Comparison of ENCODE assay signal across 1 cellular context in the genomic region with DNA sequence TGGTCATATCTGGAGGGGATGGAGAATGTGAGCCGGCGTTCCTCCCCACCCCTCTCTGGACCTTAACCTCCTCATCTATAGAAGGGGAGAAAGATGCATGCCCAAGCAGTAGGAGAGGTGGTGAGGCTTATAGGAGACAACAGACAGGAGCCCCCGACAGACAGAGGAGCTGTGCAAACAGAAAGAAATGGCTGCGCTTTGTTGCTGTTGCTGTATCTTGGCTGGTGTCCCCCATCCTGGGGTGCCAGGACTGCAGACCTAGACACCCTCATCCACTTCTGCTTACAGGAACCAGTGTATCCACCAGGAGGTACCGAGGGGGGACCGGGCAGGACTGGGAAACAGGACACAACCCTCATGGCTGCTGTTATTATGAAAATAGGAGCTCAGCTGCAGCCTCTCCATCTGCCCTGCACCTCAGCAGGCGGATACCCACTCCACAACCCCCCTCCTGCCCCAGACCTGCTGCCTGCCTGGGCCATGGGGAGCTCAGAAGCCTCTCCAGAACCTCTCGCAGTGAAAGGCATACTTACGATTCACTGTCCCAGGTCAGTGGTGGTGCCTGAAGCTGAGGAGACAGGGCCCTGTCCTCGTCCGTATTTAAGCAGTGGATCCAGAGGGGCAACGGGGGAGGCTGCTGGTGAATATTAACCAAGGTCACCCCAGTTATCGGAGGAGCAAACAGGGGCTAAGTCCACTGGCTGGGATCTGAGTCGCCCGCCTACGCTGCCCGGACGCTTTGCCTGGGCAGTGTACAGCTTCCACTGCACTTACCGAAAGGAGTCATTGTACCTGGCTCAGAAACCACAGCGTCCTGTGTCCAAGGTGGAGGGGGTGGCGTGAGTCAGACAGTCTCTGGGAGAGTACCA.
TF ChIP-seq lines count a peak whose summit lies in the region.

A gene (minus strand): TSS at position 576 of the 869 bp plus-strand sequence. CDS start 5,365 bp downstream, outside the sequence.

TF ChIP-seq in HepG2, 621 proteins besides CTCF, POLR2A, EP300 and RAD21 (continued from another document and continues in another):
- TF ChIP-seq, protein P1, sequence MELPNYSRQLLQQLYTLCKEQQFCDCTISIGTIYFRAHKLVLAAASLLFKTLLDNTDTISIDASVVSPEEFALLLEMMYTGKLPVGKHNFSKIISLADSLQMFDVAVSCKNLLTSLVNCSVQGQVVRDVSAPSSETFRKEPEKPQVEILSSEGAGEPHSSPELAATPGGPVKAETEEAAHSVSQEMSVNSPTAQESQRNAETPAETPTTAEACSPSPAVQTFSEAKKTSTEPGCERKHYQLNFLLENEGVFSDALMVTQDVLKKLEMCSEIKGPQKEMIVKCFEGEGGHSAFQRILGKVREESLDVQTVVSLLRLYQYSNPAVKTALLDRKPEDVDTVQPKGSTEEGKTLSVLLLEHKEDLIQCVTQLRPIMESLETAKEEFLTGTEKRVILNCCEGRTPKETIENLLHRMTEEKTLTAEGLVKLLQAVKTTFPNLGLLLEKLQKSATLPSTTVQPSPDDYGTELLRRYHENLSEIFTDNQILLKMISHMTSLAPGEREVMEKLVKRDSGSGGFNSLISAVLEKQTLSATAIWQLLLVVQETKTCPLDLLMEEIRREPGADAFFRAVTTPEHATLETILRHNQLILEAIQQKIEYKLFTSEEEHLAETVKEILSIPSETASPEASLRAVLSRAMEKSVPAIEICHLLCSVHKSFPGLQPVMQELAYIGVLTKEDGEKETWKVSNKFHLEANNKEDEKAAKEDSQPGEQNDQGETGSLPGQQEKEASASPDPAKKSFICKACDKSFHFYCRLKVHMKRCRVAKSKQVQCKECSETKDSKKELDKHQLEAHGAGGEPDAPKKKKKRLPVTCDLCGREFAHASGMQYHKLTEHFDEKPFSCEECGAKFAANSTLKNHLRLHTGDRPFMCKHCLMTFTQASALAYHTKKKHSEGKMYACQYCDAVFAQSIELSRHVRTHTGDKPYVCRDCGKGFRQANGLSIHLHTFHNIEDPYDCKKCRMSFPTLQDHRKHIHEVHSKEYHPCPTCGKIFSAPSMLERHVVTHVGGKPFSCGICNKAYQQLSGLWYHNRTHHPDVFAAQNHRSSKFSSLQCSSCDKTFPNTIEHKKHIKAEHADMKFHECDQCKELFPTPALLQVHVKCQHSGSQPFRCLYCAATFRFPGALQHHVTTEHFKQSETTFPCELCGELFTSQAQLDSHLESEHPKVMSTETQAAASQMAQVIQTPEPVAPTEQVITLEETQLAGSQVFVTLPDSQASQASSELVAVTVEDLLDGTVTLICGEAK (IDR thresholded peaks at IDR 0.05) = no peak
- TF ChIP-seq, protein P1 (CRISPR knock-in tag; IDR thresholded peaks at IDR 0.05) = no peak; the same call in 1 of the 2 replicates
- TF ChIP-seq NCOA5 (CRISPR knock-in tag; IDR thresholded peaks at IDR 0.05) (no peak), ZNF430 (CRISPR knock-in tag; IDR thresholded peaks at IDR 0.05) (0 out of 2 replicates have a peak, but pooled peaks have one; percentile 87), AHR (CRISPR knock-in tag; IDR thresholded peaks at IDR 0.05) (0 out of 2 replicates have a peak, but pooled peaks have one; percentile 68), NFKBIZ (CRISPR knock-in tag; IDR thresholded peaks at IDR 0.05) (no peak; the same call in 1 of the 2 replicates), PPARG (CRISPR knock-in tag; conservative IDR thresholded peaks at IDR 0.05) (no peak; the same call in 1 of the 2 replicates), SKI (IDR thresholded peaks at IDR 0.05; ENCODE audit: partially characterized antibody) (peak; percentile 87), ZNF775 (CRISPR knock-in tag; IDR thresholded peaks at IDR 0.05; ENCODE audit: borderline replicate concordance) (no peak), ZNF629 (CRISPR knock-in tag; conservative IDR thresholded peaks at IDR 0.05) (no peak), HNF4G (IDR thresholded peaks at IDR 0.05; ENCODE audit: borderline replicate concordance, low read depth, low read length) (peak; percentile 90), HNF4G (CRISPR knock-in tag; IDR thresholded peaks at IDR 0.05; ENCODE audit: borderline replicate concordance, low read depth) (peak; percentile 97), ATF7-NPFF (CRISPR knock-in tag; IDR thresholded peaks at IDR 0.05; ENCODE audit: low read depth) (peak; percentile 60), WIZ (CRISPR knock-in tag; IDR thresholded peaks at IDR 0.05) (peak; percentile 29; the same call in 1 of the 2 replicates), MIER3 (CRISPR knock-in tag; IDR thresholded peaks at IDR 0.05; ENCODE audit: borderline replicate concordance) (peak; percentile 89), CHD4 (IDR thresholded peaks at IDR 0.05; ENCODE audit: borderline replicate concordance, low read length) (no peak), ZC3H4 (CRISPR knock-in tag; IDR thresholded peaks at IDR 0.05; ENCODE audit: borderline replicate concordance) (peak; percentile 66; the same call in 1 of the 2 replicates), ISX (CRISPR knock-in tag; conservative IDR thresholded peaks at IDR 0.05) (0 out of 2 replicates have a peak, but pooled peaks have one; percentile 17), ZSCAN22 (CRISPR knock-in tag; IDR thresholded peaks at IDR 0.05) (no peak), CCAR2 (optimal IDR thresholded peaks at IDR 0.05; ENCODE audit: low read depth, low read length) (no peak), ZNF709 (CRISPR knock-in tag; IDR thresholded peaks at IDR 0.05) (no peak; the same call in 1 of the 2 replicates), ZC3H13 (CRISPR knock-in tag; IDR thresholded peaks at IDR 0.05) (peak; percentile 90; the same call in 1 of the 2 replicates), SOX13 (IDR thresholded peaks at IDR 0.05) (peak; percentile 75), SOX13 (CRISPR knock-in tag; conservative IDR thresholded peaks at IDR 0.05 in 1 of 2, IDR thresholded peaks at IDR 0.05 in 1 of 2) (peak in 1 of 2 experiments; percentile 88; a peak in 2 of 4 replicates), SRSF9 (IDR thresholded peaks at IDR 0.05; ENCODE audit: borderline replicate concordance, insufficient read depth, low read depth, low read length, poor library complexity, severe bottlenecking) (no peak)
- TF ChIP-seq, protein P2, sequence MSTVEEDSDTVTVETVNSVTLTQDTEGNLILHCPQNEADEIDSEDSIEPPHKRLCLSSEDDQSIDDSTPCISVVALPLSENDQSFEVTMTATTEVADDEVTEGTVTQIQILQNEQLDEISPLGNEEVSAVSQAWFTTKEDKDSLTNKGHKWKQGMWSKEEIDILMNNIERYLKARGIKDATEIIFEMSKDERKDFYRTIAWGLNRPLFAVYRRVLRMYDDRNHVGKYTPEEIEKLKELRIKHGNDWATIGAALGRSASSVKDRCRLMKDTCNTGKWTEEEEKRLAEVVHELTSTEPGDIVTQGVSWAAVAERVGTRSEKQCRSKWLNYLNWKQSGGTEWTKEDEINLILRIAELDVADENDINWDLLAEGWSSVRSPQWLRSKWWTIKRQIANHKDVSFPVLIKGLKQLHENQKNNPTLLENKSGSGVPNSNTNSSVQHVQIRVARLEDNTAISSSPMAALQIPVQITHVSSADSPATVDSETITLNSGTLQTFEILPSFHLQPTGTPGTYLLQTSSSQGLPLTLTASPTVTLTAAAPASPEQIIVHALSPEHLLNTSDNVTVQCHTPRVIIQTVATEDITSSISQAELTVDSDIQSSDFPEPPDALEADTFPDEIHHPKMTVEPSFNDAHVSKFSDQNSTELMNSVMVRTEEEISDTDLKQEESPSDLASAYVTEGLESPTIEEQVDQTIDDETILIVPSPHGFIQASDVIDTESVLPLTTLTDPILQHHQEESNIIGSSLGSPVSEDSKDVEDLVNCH (CRISPR knock-in tag; IDR thresholded peaks at IDR 0.05) = no peak
- TF ChIP-seq, protein P3, sequence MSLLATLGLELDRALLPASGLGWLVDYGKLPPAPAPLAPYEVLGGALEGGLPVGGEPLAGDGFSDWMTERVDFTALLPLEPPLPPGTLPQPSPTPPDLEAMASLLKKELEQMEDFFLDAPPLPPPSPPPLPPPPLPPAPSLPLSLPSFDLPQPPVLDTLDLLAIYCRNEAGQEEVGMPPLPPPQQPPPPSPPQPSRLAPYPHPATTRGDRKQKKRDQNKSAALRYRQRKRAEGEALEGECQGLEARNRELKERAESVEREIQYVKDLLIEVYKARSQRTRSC (CRISPR knock-in tag; IDR thresholded peaks at IDR 0.05; ENCODE audit: low read depth) = 0 out of 2 replicates have a peak, but pooled peaks have one; percentile 24
- TF ChIP-seq, protein P4, sequence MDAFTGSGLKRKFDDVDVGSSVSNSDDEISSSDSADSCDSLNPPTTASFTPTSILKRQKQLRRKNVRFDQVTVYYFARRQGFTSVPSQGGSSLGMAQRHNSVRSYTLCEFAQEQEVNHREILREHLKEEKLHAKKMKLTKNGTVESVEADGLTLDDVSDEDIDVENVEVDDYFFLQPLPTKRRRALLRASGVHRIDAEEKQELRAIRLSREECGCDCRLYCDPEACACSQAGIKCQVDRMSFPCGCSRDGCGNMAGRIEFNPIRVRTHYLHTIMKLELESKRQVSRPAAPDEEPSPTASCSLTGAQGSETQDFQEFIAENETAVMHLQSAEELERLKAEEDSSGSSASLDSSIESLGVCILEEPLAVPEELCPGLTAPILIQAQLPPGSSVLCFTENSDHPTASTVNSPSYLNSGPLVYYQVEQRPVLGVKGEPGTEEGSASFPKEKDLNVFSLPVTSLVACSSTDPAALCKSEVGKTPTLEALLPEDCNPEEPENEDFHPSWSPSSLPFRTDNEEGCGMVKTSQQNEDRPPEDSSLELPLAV (CRISPR knock-in tag; conservative IDR thresholded peaks at IDR 0.05; ENCODE audit: low read depth) = no peak; the same call in 1 of the 2 replicates
- TF ChIP-seq, protein P5, sequence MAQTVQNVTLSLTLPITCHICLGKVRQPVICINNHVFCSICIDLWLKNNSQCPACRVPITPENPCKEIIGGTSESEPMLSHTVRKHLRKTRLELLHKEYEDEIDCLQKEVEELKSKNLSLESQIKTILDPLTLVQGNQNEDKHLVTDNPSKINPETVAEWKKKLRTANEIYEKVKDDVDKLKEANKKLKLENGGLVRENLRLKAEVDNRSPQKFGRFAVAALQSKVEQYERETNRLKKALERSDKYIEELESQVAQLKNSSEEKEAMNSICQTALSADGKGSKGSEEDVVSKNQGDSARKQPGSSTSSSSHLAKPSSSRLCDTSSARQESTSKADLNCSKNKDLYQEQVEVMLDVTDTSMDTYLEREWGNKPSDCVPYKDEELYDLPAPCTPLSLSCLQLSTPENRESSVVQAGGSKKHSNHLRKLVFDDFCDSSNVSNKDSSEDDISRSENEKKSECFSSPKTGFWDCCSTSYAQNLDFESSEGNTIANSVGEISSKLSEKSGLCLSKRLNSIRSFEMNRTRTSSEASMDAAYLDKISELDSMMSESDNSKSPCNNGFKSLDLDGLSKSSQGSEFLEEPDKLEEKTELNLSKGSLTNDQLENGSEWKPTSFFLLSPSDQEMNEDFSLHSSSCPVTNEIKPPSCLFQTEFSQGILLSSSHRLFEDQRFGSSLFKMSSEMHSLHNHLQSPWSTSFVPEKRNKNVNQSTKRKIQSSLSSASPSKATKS (CRISPR knock-in tag; IDR thresholded peaks at IDR 0.05) = peak; percentile 80; the same call in 1 of the 2 replicates
- TF ChIP-seq, protein P6, sequence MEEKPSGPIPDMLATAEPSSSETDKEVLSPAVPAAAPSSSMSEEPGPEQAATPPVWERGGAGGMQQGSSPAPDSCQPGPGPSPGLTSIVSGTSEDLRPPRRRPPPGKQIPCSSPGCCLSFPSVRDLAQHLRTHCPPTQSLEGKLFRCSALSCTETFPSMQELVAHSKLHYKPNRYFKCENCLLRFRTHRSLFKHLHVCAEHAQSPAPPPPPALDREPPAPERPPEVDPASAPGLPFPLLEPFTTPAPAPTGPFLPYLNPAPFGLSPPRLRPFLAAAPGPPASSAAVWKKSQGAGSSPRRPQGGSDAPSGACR (CRISPR knock-in tag; IDR thresholded peaks at IDR 0.05) = peak; percentile 80
- TF ChIP-seq, protein P7, sequence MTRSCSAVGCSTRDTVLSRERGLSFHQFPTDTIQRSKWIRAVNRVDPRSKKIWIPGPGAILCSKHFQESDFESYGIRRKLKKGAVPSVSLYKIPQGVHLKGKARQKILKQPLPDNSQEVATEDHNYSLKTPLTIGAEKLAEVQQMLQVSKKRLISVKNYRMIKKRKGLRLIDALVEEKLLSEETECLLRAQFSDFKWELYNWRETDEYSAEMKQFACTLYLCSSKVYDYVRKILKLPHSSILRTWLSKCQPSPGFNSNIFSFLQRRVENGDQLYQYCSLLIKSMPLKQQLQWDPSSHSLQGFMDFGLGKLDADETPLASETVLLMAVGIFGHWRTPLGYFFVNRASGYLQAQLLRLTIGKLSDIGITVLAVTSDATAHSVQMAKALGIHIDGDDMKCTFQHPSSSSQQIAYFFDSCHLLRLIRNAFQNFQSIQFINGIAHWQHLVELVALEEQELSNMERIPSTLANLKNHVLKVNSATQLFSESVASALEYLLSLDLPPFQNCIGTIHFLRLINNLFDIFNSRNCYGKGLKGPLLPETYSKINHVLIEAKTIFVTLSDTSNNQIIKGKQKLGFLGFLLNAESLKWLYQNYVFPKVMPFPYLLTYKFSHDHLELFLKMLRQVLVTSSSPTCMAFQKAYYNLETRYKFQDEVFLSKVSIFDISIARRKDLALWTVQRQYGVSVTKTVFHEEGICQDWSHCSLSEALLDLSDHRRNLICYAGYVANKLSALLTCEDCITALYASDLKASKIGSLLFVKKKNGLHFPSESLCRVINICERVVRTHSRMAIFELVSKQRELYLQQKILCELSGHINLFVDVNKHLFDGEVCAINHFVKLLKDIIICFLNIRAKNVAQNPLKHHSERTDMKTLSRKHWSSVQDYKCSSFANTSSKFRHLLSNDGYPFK (CRISPR knock-in tag; IDR thresholded peaks at IDR 0.05; ENCODE audit: borderline replicate concordance) = no peak
